In genomic region chr18:7856733-7857132, GRCh38 we compare ENCODE assay signal across 17 cellular contexts.
A peak's percentile ranks its signal among the peaks of the same experiment; 100 is the strongest.
DNase-seq lines count a peak whose midpoint lies in the region; ATAC-seq, FAIRE-seq and TF ChIP-seq lines count a peak whose summit lies in the region.
"Had no signal": no experiment of that assay in that cellular context is flagged by ENCODE, and none has a peak within 500 bp of the region (broad histone marks: within the 10 kb centered on the region; RNA-seq: fewer than 3 reads in every experiment).

No MANE protein-coding gene starts in this region.

- dilution Hi-C loops in keratinocyte (cut with MboI; ENCODE audit: extremely low pct_ligation_motif_present, low sequenced_read_pairs) = no loop called here

- H3K9ac ChIP-seq in astrocyte (ENCODE audit: low read length) (no peak overlapping the region), keratinocyte (ENCODE audit: control insufficient read depth, extremely low read depth, insufficient read depth, low read length) (peak overlapping the region; percentile 30)

- H4K20me1 ChIP-seq in astrocyte (ENCODE audit: insufficient read depth, low read length) (peaks cover 12% of the 10 kb centered on the region), keratinocyte (ENCODE audit: control insufficient read depth, extremely low read depth, insufficient read depth, low read length) (no peaks in the 10 kb centered on the region)

- no peaks in the 10 kb centered on the region for H3K9me3 ChIP-seq in astrocyte (ENCODE audit: insufficient read depth, low read depth, low read length)
- H3K9me3 ChIP-seq in keratinocyte (ENCODE audit: control insufficient read depth, low read depth, low read length) = no peaks in the 10 kb centered on the region

- TF ChIP-seq CTCF in astrocyte (IDR thresholded peaks at IDR 0.05; ENCODE audit: insufficient read depth, low read depth, low read length) = no peak
- TF ChIP-seq CTCF in keratinocyte (optimal IDR thresholded peaks at IDR 0.05 in 1 of 3, IDR thresholded peaks at IDR 0.05 in 1 of 3, conservative IDR thresholded peaks at IDR 0.05 in 1 of 3; ENCODE audit: extremely low read depth in 1 of 3, insufficient read depth in 2 of 3, low read length in 3 of 3) = no peak

- peaks cover 2% of the 10 kb centered on the region for H3K27me3 Mint-ChIP-seq in astrocyte (ENCODE audit: low read depth, unreplicated experiment)
- H3K27me3 Mint-ChIP-seq: activated CD4-positive, alpha-beta T cell treated with anti-CD3 and anti-CD28 coated beads, Interleukin-2, amount 10 ng/mL, durations not matched to agents 7 days and 5 days had no signal

- DNase-seq in COLO829 (ENCODE audit: low spot score) = peak; percentile 54
- DNase-seq in HT1080 (ENCODE audit: low read depth) = peak; percentile 70
- peak; percentile 67 for DNase-seq in astrocyte (ENCODE audit: low read depth)
- no peak for DNase-seq in keratinocyte (ENCODE audit: low read depth, low spot score)
- DNase-seq in H4 (ENCODE audit: low spot score) = no peak
- no peak for DNase-seq in DMS79 treated with DMSO at 0.1 percent for 48 hours (lab: John Stamatoyannopoulos, UW)
- DNase-seq: activated CD4-positive, alpha-beta T cell treated with anti-CD3 and anti-CD28 coated beads, Interleukin-2, amount 10 ng/mL, durations not matched to agents 7 days and 5 days; activated naive CD4-positive, alpha-beta T cell treated with anti-CD3 and anti-CD28 coated beads, Interleukin-2, amount 50 U/mL, for 16 hours; activated T-cell treated with anti-CD3 and anti-CD28 coated beads for 4 hours; central memory CD4-positive, alpha-beta T cell; DMS79; effector memory CD4-positive, alpha-beta T cell; NCI-H1694; NCI-H446; stimulated activated CD4-positive, alpha-beta T cell treated with anti-CD3 and anti-CD28 coated beads, Interleukin-2, amount 100 ng/mL, for 48 hours had no signal

- H3K79me2 ChIP-seq in astrocyte (ENCODE audit: insufficient read depth, low read length) = peaks cover 3% of the 10 kb centered on the region
- no peaks in the 10 kb centered on the region for H3K79me2 ChIP-seq in keratinocyte (ENCODE audit: control insufficient read depth, insufficient read depth, low read length)

- peak overlapping the region; percentile 12 for H3K4me2 ChIP-seq in astrocyte (ENCODE audit: low read length)
- peak overlapping the region; percentile 36 for H3K4me2 ChIP-seq in keratinocyte (ENCODE audit: control insufficient read depth, extremely low read depth, insufficient read depth, low read depth, low read length)

- no peaks in the 10 kb centered on the region for H3K36me3 Mint-ChIP-seq in astrocyte (ENCODE audit: low read depth, unreplicated experiment)

- ATAC-seq in GM19324 (IDR thresholded peaks at IDR 0.05; ENCODE audit: low FRiP score, unreplicated experiment) = no peak
- no peak for ATAC-seq in GM18870 (IDR thresholded peaks at IDR 0.05; ENCODE audit: unreplicated experiment)

- no peak overlapping the region for H3K4me3 Mint-ChIP-seq in astrocyte (ENCODE audit: unreplicated experiment)
- H3K4me3 Mint-ChIP-seq: activated CD4-positive, alpha-beta T cell treated with anti-CD3 and anti-CD28 coated beads, Interleukin-2, amount 10 ng/mL, durations not matched to agents 7 days and 5 days had no signal

- H3K36me3 ChIP-seq in astrocyte (ENCODE audit: insufficient read depth, low read length) (no peaks in the 10 kb centered on the region), keratinocyte (ENCODE audit: control insufficient read depth in 2 of 2, extremely low read depth in 1 of 2, insufficient read depth in 2 of 2, low read length in 2 of 2) (no peaks in the 10 kb centered on the region)

- FAIRE-seq in astrocyte (lab: Jason Lieb, UNC) (no peak), keratinocyte (lab: Jason Lieb, UNC) (peak; percentile 95)

- peaks cover 21% of the 10 kb centered on the region for H3K4me1 Mint-ChIP-seq in astrocyte (ENCODE audit: low read depth, unreplicated experiment)
- H3K4me1 Mint-ChIP-seq: activated CD4-positive, alpha-beta T cell treated with anti-CD3 and anti-CD28 coated beads, Interleukin-2, amount 10 ng/mL, durations not matched to agents 7 days and 5 days had no signal

- no peak overlapping the region for H3K4me3 ChIP-seq in astrocyte (ENCODE audit: insufficient read depth, low read depth, low read length)
- H3K4me3 ChIP-seq in keratinocyte (ENCODE audit: control insufficient read depth in 2 of 3, extremely low read depth in 1 of 3, insufficient read depth in 2 of 3, low read depth in 1 of 3, low read length in 3 of 3) = no peak overlapping the region

- H3K27ac Mint-ChIP-seq in astrocyte (ENCODE audit: unreplicated experiment) = no peak overlapping the region
- H3K27ac Mint-ChIP-seq: activated CD4-positive, alpha-beta T cell treated with anti-CD3 and anti-CD28 coated beads, Interleukin-2, amount 10 ng/mL, durations not matched to agents 7 days and 5 days had no signal

- H3K4me1 ChIP-seq in astrocyte (ENCODE audit: insufficient read depth, low read length) (peaks cover 3% of the 10 kb centered on the region), keratinocyte (ENCODE audit: control insufficient read depth, extremely low read depth, insufficient read depth, low read length) (peaks cover 15% of the 10 kb centered on the region)

- H3K27ac ChIP-seq in astrocyte (ENCODE audit: low read depth, low read length) (no peak overlapping the region), keratinocyte (ENCODE audit: control insufficient read depth, insufficient read depth, low read length) (peak overlapping the region; percentile 62)

- H2AFZ ChIP-seq in astrocyte (ENCODE audit: low read depth, low read length) (no peak overlapping the region), keratinocyte (ENCODE audit: control insufficient read depth, low read length) (no peak overlapping the region)

- peaks cover 4% of the 10 kb centered on the region for H3K9me3 Mint-ChIP-seq in astrocyte (ENCODE audit: unreplicated experiment)
- H3K9me3 Mint-ChIP-seq: activated CD4-positive, alpha-beta T cell treated with anti-CD3 and anti-CD28 coated beads, Interleukin-2, amount 10 ng/mL, durations not matched to agents 7 days and 5 days had no signal

- no peaks in the 10 kb centered on the region for H3K9me1 ChIP-seq in keratinocyte (ENCODE audit: control insufficient read depth, extremely low read depth, insufficient read depth, low read length)

- H3K27me3 ChIP-seq in astrocyte (ENCODE audit: insufficient read depth, low read length) (no peaks in the 10 kb centered on the region), keratinocyte (ENCODE audit: control insufficient read depth, extremely low read depth, insufficient read depth, low read length) (no peaks in the 10 kb centered on the region)

Comparison
In these comparisons a context has a peak if more than half of its experiments do, and no peak if none do; other contexts are left out.
1. DNase-seq: peak in COLO829 (single experiment), HT1080 (single experiment) and astrocyte (single experiment); none in keratinocyte (single experiment), H4 (single experiment) and DMS79 treated with DMSO at 0.1 percent for 48 hours (single experiment).